ENCODE assay signal across 8 cellular contexts in the genomic region with DNA sequence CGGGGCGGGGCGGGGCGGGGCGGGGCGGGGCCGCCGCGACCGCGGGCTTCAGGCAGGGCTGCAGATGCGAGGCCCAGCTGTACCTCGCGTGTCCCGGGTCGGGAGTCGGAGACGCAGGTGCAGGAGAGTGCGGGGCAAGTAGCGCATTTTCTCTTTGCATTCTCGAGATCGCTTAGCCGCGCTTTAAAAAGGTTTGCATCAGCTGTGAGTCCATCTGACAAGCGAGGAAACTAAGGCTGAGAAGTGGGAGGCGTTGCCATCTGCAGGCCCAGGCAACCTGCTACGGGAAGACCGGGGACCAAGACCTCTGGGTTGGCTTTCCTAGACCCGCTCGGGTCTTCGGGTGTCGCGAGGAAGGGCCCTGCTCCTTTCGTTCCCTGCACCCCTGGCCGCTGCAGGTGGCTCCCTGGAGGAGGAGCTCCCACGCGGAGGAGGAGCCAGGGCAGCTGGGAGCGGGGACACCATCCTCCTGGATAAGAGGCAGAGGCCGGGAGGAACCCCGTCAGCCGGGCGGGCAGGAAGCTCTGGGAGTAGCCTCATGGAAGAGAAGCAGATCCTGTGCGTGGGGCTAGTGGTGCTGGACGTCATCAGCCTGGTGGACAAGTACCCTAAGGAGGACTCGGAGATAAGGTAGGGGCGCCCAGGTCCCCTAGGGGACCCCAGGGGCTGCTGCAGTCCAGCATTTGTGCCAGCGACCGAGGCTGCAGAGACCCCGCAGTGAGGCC. TPM values are rescaled to one million over a fixed set of nuclear protein-coding genes. Genes with fewer than 3 reads are reported as not detected.
DNase-seq lines count a peak whose midpoint lies in the region; ATAC-seq and TF ChIP-seq lines count a peak whose summit lies in the region.

A gene (plus strand): TSS at position 51 of the 725 bp plus-strand sequence. CDS start 488 bp downstream, at position 539.

- DNase-seq in DMS153 treated with DMSO at 0.1 percent for 48 hours (lab: John Stamatoyannopoulos, UW; ENCODE audit: unreplicated experiment) (peak; percentile 64), LoVo (ENCODE audit: low spot score) (peak; percentile 45), head of caudate nucleus (peak; percentile 35 to 85 (median 66)), prostate gland (ENCODE audit: low spot score) (no peak), glomerular visceral epithelial cell (ENCODE audit: extremely low spot score) (no peak)
- no peak for DNase-seq in activated CD8-positive, alpha-beta T cell treated with anti-CD3 and anti-CD28 coated beads for 36 hours

- H3K27me3 ChIP-seq in prostate gland (replicated peaks; ENCODE audit: insufficient read depth): no peaks in the 10 kb centered on the region

- H3K9me3 ChIP-seq in prostate gland: no peaks in the 10 kb centered on the region

- TF ChIP-seq POLR2A in prostate gland (IDR thresholded peaks at IDR 0.05): no peak

- H3K36me3 Mint-ChIP-seq in activated CD8-positive, alpha-beta T cell treated with anti-CD3 and anti-CD28 coated beads for 36 hours (ENCODE audit: low read depth): no peaks in the 10 kb centered on the region

- TF ChIP-seq CTCF in activated CD8-positive, alpha-beta T cell treated with anti-CD3 and anti-CD28 coated beads for 36 hours (IDR thresholded peaks at IDR 0.05): peak; percentile 51
- TF ChIP-seq CTCF in prostate gland (IDR thresholded peaks at IDR 0.05): no peak

- intact Hi-C loops in activated CD8-positive, alpha-beta T cell treated with anti-CD3 and anti-CD28 coated beads for 36 hours (cut with micrococcal nuclease): loop anchor here (5.0 kb wide), 1 partner anchor 125 kb away; no protein-coding TSS in a partner anchor
- intact Hi-C loops in head of caudate nucleus (cut with DNase I) (loop anchor here (5.0 to 10.0 kb wide), 3 partner anchors 35 to 125 kb away; a partner anchor contains a TSS), prostate gland (cut with DNase I) (loop anchor here (5.0 kb wide), 1 partner anchor 125 kb away; no protein-coding TSS in a partner anchor)

- POLR2A ChIA-PET in activated CD8-positive, alpha-beta T cell treated with anti-CD3 and anti-CD28 coated beads for 36 hours (lab: Charles Lee): interaction anchor here (0.9 to 2.2 kb wide), 3 partner anchors 10 to 133 kb away, joined by 3 to 10 read pairs (median 5); a partner anchor contains a TSS

- no peaks in the 10 kb centered on the region for H3K36me3 ChIP-seq in prostate gland

- ATAC-seq in GM19324 (IDR thresholded peaks at IDR 0.05; ENCODE audit: low FRiP score, unreplicated experiment) (peak; percentile 14), HG03025 (IDR thresholded peaks at IDR 0.05; ENCODE audit: low FRiP score, unreplicated experiment) (no peak)
- peak; percentile 2 for ATAC-seq in activated CD8-positive, alpha-beta T cell treated with anti-CD3 and anti-CD28 coated beads for 36 hours

- peak within 1 kb of the TSS; percentile 38 to 56 for H3K4me3 ChIP-seq in prostate gland

- H3K4me3 Mint-ChIP-seq in activated CD8-positive, alpha-beta T cell treated with anti-CD3 and anti-CD28 coated beads for 36 hours: peak within 1 kb of the TSS; percentile 82

- H3K4me1 ChIP-seq in prostate gland (replicated peaks): peaks cover under 1% of the 10 kb centered on the region

- no peaks in the 10 kb centered on the region for H3K27me3 Mint-ChIP-seq in activated CD8-positive, alpha-beta T cell treated with anti-CD3 and anti-CD28 coated beads for 36 hours

- H3K4me1 Mint-ChIP-seq in activated CD8-positive, alpha-beta T cell treated with anti-CD3 and anti-CD28 coated beads for 36 hours (ENCODE audit: low read depth): peaks cover 14% of the 10 kb centered on the region

- peak within 1 kb of the TSS; percentile 71 to 80 for H3K27ac ChIP-seq in prostate gland

- H3K27ac Mint-ChIP-seq in activated CD8-positive, alpha-beta T cell treated with anti-CD3 and anti-CD28 coated beads for 36 hours: peak within 1 kb of the TSS; percentile 84

- H3K9me3 Mint-ChIP-seq in activated CD8-positive, alpha-beta T cell treated with anti-CD3 and anti-CD28 coated beads for 36 hours: no peaks in the 10 kb centered on the region

- CTCF ChIA-PET in activated CD8-positive, alpha-beta T cell treated with anti-CD3 and anti-CD28 coated beads for 36 hours (lab: Charles Lee): interaction anchor here (0.7 to 4.1 kb wide), 12 partner anchors 8 to 241 kb away, joined by 3 to 20 read pairs (median 4); a partner anchor contains a TSS

- 7% methylated on average over 38 of the region's 49 CpGs for WGBS in prostate gland

RNA-seq across cellular contexts. Expression of the gene that starts here (rescaled TPM):
- total RNA-seq in activated CD8-positive, alpha-beta T cell treated with anti-CD3 and anti-CD28 coated beads for 36 hours: 1 to 10 TPM; 6.7 to 9.5 TPM
- total RNA-seq in prostate gland: 1 to 10 TPM in 1 of 2 donors, under 1 TPM in 1; 0.91 to 7.0 TPM

Comparison
In these comparisons a context has a peak if more than half of its experiments do, and no peak if none do; other contexts are left out.
1. DNase-seq: peak in DMS153 treated with DMSO at 0.1 percent for 48 hours (single experiment), LoVo (single experiment) and head of caudate nucleus (42 of 42); none in activated CD8-positive, alpha-beta T cell treated with anti-CD3 and anti-CD28 coated beads for 36 hours (single experiment), prostate gland (single experiment) and glomerular visceral epithelial cell (single experiment).